8 cellular contexts compared by ENCODE assay signal in the genomic region with DNA sequence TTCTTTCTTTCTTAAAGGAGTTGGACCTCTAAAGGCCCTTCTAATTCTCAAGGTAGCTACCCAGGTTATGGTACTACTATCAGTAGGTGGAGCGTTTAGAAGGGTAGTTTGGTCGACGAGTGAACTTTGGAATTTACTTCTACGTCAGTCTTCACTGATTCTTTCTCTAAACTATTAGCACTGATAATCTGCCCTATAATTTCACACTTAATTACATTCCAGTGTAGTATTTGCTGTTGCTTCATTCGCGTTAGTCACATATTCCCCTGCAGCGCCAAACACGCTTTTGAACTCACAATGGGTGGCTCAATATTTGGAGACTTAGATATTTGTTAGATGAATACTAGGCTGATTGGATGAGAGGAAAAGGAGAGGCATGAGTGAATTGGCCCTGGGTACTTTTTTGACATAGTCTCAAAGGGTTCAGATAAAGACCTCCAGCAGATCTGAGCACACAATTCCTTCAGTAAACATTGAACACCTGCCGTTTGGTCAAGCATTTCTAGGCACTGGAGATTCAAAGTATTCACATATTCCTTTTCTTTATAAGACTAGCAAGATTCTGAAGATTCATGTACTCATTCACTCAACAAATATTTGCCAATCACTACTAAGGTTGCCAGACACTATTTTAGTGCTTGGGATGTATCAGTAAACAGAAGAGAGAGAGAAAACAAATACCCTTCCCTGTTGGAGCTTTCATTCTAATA. TPM values are rescaled to one million over a fixed set of nuclear protein-coding genes. Genes with fewer than 3 reads are reported as not detected.
DNase-seq lines count a peak whose midpoint lies in the region; ATAC-seq and TF ChIP-seq lines count a peak whose summit lies in the region.

No MANE protein-coding gene starts in this region.

- H3K9me3 Mint-ChIP-seq in neural progenitor cell: no peaks in the 10 kb centered on the region

- H3K79me2 ChIP-seq in neural progenitor cell (ENCODE audit: low read depth): peaks cover 40% of the 10 kb centered on the region

- H3K27me3 Mint-ChIP-seq in neural progenitor cell (ENCODE audit: insufficient read depth, low read depth): peaks cover 2% of the 10 kb centered on the region

- peak; percentile 63 for DNase-seq in GM03348 (ENCODE audit: low spot score)
- DNase-seq in HuH-7 (ENCODE audit: low spot score): peak; percentile 39
- DNase-seq in fibroblast of gingiva (ENCODE audit: low read depth): peak; percentile 77
- DNase-seq in neural progenitor cell (ENCODE audit: low spot score): no peak
- no peak for DNase-seq in effector CD8-positive, alpha-beta T cell (lab: John Stamatoyannopoulos, UW)
- DNase-seq in AML-193 (lab: John Stamatoyannopoulos, UW): no peak

- H3K4me3 Mint-ChIP-seq in neural progenitor cell: peak overlapping the region; percentile 91

- H4K20me1 ChIP-seq in neural progenitor cell (ENCODE audit: low read depth): peaks cover 44% of the 10 kb centered on the region

- no peak overlapping the region for H3K9ac ChIP-seq in neural progenitor cell

- peak overlapping the region; percentile 23 for H3K27ac ChIP-seq in neural progenitor cell

- peaks cover 23% of the 10 kb centered on the region for H3K4me1 Mint-ChIP-seq in neural progenitor cell

- ATAC-seq in SK-N-SH treated with all-trans-retinoic acid at 6 μM for 48 hours (peak; percentile 18; the same call in 2 of the 3 replicates), HG02759 (IDR thresholded peaks at IDR 0.05; ENCODE audit: unreplicated experiment) (no peak)

- peak overlapping the region; percentile 81 for H2AFZ ChIP-seq in neural progenitor cell (replicated peaks)

- no peaks in the 10 kb centered on the region for H3K36me3 ChIP-seq in neural progenitor cell

- H3K27me3 ChIP-seq in neural progenitor cell: no peaks in the 10 kb centered on the region

- TF ChIP-seq CTCF in neural progenitor cell (IDR thresholded peaks at IDR 0.05): no peak

- H3F3A ChIP-seq in neural progenitor cell (ENCODE audit: low read depth): peaks cover 57% of the 10 kb centered on the region

- H3K4me2 ChIP-seq in neural progenitor cell: peak overlapping the region; percentile 83

- H3K9me3 ChIP-seq in neural progenitor cell (ENCODE audit: low read depth): no peaks in the 10 kb centered on the region

- peak overlapping the region; percentile 84 for H3K4me3 ChIP-seq in neural progenitor cell

- H3K27ac Mint-ChIP-seq in neural progenitor cell: peak overlapping the region; percentile 58

- H3K4me1 ChIP-seq in neural progenitor cell: peaks cover 47% of the 10 kb centered on the region

- no peaks in the 10 kb centered on the region for H3K36me3 Mint-ChIP-seq in neural progenitor cell

TF ChIP-seq in SK-N-SH treated with all-trans-retinoic acid at 6 μM for 48 hours, 23 proteins besides CTCF, POLR2A, EP300 and RAD21:
- TF ChIP-seq ISL1 (CRISPR knock-in tag; IDR thresholded peaks at IDR 0.05): no peak
- TF ChIP-seq ZNF8 (CRISPR knock-in tag; IDR thresholded peaks at IDR 0.05): no peak
- no peak for TF ChIP-seq ZFP30 (CRISPR knock-in tag; IDR thresholded peaks at IDR 0.05)
- no peak for TF ChIP-seq CSDC2 (CRISPR knock-in tag; IDR thresholded peaks at IDR 0.05)
- TF ChIP-seq BACH2 (CRISPR knock-in tag; IDR thresholded peaks at IDR 0.05; ENCODE audit: borderline replicate concordance): no peak
- no peak for TF ChIP-seq RARB (CRISPR knock-in tag; IDR thresholded peaks at IDR 0.05)
- no peak for TF ChIP-seq GLIS3 (CRISPR knock-in tag; IDR thresholded peaks at IDR 0.05)
- TF ChIP-seq, protein P1, sequence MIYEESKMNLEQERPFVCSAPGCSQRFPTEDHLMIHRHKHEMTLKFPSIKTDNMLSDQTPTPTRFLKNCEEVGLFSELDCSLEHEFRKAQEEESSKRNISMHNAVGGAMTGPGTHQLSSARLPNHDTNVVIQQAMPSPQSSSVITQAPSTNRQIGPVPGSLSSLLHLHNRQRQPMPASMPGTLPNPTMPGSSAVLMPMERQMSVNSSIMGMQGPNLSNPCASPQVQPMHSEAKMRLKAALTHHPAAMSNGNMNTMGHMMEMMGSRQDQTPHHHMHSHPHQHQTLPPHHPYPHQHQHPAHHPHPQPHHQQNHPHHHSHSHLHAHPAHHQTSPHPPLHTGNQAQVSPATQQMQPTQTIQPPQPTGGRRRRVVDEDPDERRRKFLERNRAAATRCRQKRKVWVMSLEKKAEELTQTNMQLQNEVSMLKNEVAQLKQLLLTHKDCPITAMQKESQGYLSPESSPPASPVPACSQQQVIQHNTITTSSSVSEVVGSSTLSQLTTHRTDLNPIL (CRISPR knock-in tag; IDR thresholded peaks at IDR 0.05; ENCODE audit: low read depth): no peak

RNA-seq across cellular contexts. Expression of a gene that starts 0.9 kb away (rescaled TPM):
- 48.8 and 58.5 TPM in 2 replicates for total RNA-seq in neural progenitor cell (ENCODE audit: low replicate concordance)

RNA-seq across cellular contexts. Expression of a gene that starts 44.6 kb away (rescaled TPM):
- 5.1 and 5.4 TPM in 2 replicates for total RNA-seq in neural progenitor cell (ENCODE audit: low replicate concordance)

Comparison
In these comparisons a context has a peak if more than half of its experiments do, and no peak if none do; other contexts are left out.
1. DNase-seq: peak in GM03348 (single experiment), HuH-7 (single experiment) and fibroblast of gingiva (single experiment); none in neural progenitor cell (single experiment), effector CD8-positive, alpha-beta T cell (single experiment) and AML-193 (0 of 2).